1 cellular context compared by ENCODE assay signal in the genomic region with DNA sequence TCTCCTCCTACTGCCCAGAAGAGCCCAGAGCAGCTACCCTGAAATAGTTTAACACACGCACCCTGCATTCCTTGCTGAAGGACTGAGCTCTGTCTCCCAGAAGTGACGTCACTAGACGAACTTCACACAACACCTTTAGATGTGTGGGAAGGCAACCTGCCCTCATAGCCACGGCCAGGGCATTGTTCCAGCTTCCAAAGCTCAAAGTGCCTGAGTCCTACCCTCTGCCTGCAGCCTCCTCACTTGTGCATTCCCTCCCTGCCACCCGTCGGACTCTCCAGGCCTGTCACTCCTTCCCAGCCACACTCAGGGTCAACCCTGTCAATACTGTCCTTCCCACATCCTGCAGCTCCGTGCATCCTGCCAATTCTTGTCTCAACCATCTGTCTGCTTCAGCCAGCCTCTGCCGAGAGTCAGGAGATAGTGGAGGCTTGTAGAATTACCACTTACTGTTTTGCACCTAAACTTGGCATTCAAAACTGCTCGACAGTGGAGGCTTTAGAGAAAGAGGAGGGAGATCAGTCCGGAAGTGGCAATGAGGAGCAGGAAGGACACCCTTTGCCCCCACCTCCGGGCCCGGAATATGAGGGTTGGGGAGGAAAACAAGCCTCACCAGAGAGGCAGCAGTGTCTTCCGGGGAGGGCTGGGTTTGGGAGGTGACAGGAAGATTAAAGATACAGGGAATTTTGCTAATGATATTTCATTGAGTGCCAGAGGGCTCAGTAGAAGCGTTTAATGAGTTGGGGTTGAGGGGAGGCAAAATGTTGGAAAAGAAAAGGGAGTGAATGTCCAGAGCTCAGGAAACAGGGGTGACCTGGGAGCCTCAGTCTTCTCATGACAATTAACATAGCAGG.
TF ChIP-seq lines count a peak whose summit lies in the region.

No MANE protein-coding gene starts in this region.

TF ChIP-seq in K562, 482 proteins besides CTCF, POLR2A, EP300 and RAD21 (continued from another document):
- TF ChIP-seq, protein P1, sequence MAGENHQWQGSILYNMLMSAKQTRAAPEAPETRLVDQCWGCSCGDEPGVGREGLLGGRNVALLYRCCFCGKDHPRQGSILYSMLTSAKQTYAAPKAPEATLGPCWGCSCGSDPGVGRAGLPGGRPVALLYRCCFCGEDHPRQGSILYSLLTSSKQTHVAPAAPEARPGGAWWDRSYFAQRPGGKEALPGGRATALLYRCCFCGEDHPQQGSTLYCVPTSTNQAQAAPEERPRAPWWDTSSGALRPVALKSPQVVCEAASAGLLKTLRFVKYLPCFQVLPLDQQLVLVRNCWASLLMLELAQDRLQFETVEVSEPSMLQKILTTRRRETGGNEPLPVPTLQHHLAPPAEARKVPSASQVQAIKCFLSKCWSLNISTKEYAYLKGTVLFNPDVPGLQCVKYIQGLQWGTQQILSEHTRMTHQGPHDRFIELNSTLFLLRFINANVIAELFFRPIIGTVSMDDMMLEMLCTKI (IDR thresholded peaks at IDR 0.05; ENCODE audit: partially characterized antibody), result no peak
- TF ChIP-seq BCOR (IDR thresholded peaks at IDR 0.05), result no peak
- TF ChIP-seq, protein P2, sequence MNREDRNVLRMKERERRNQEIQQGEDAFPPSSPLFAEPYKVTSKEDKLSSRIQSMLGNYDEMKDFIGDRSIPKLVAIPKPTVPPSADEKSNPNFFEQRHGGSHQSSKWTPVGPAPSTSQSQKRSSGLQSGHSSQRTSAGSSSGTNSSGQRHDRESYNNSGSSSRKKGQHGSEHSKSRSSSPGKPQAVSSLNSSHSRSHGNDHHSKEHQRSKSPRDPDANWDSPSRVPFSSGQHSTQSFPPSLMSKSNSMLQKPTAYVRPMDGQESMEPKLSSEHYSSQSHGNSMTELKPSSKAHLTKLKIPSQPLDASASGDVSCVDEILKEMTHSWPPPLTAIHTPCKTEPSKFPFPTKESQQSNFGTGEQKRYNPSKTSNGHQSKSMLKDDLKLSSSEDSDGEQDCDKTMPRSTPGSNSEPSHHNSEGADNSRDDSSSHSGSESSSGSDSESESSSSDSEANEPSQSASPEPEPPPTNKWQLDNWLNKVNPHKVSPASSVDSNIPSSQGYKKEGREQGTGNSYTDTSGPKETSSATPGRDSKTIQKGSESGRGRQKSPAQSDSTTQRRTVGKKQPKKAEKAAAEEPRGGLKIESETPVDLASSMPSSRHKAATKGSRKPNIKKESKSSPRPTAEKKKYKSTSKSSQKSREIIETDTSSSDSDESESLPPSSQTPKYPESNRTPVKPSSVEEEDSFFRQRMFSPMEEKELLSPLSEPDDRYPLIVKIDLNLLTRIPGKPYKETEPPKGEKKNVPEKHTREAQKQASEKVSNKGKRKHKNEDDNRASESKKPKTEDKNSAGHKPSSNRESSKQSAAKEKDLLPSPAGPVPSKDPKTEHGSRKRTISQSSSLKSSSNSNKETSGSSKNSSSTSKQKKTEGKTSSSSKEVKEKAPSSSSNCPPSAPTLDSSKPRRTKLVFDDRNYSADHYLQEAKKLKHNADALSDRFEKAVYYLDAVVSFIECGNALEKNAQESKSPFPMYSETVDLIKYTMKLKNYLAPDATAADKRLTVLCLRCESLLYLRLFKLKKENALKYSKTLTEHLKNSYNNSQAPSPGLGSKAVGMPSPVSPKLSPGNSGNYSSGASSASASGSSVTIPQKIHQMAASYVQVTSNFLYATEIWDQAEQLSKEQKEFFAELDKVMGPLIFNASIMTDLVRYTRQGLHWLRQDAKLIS (CRISPR knock-in tag; IDR thresholded peaks at IDR 0.05), result no peak
- TF ChIP-seq, protein P3, sequence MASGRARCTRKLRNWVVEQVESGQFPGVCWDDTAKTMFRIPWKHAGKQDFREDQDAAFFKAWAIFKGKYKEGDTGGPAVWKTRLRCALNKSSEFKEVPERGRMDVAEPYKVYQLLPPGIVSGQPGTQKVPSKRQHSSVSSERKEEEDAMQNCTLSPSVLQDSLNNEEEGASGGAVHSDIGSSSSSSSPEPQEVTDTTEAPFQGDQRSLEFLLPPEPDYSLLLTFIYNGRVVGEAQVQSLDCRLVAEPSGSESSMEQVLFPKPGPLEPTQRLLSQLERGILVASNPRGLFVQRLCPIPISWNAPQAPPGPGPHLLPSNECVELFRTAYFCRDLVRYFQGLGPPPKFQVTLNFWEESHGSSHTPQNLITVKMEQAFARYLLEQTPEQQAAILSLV (tag; IDR thresholded peaks at IDR 0.05), result no peak
- TF ChIP-seq KLF13 (tag; IDR thresholded peaks at IDR 0.05; ENCODE audit: borderline replicate concordance, low read depth), result no peak
- no peak for TF ChIP-seq RFX7 (CRISPR knock-in tag; IDR thresholded peaks at IDR 0.05)
- TF ChIP-seq TGIF2 (CRISPR knock-in tag; IDR thresholded peaks at IDR 0.05), result no peak
- TF ChIP-seq, protein P4, sequence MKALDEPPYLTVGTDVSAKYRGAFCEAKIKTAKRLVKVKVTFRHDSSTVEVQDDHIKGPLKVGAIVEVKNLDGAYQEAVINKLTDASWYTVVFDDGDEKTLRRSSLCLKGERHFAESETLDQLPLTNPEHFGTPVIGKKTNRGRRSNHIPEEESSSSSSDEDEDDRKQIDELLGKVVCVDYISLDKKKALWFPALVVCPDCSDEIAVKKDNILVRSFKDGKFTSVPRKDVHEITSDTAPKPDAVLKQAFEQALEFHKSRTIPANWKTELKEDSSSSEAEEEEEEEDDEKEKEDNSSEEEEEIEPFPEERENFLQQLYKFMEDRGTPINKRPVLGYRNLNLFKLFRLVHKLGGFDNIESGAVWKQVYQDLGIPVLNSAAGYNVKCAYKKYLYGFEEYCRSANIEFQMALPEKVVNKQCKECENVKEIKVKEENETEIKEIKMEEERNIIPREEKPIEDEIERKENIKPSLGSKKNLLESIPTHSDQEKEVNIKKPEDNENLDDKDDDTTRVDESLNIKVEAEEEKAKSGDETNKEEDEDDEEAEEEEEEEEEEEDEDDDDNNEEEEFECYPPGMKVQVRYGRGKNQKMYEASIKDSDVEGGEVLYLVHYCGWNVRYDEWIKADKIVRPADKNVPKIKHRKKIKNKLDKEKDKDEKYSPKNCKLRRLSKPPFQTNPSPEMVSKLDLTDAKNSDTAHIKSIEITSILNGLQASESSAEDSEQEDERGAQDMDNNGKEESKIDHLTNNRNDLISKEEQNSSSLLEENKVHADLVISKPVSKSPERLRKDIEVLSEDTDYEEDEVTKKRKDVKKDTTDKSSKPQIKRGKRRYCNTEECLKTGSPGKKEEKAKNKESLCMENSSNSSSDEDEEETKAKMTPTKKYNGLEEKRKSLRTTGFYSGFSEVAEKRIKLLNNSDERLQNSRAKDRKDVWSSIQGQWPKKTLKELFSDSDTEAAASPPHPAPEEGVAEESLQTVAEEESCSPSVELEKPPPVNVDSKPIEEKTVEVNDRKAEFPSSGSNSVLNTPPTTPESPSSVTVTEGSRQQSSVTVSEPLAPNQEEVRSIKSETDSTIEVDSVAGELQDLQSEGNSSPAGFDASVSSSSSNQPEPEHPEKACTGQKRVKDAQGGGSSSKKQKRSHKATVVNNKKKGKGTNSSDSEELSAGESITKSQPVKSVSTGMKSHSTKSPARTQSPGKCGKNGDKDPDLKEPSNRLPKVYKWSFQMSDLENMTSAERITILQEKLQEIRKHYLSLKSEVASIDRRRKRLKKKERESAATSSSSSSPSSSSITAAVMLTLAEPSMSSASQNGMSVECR (CRISPR knock-in tag; IDR thresholded peaks at IDR 0.05), result no peak
